In the genomic region with DNA sequence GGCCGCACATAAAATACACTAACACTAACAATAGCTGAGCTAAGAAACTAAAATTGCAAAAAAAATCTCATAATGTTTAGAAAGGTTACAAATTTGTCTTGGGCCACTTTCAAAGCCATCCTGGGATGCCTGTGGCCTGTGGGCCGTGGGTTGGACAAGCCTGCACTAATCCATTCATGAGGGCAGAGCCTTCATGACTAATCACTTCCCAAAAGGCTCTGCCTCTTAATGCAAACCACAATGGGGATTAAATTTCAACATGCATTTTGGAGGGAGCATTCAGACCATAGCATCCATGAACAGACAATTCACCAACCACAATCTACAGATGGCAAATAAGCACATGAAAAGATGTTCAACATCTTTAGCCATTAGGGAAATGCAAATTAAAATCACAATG, we compare ENCODE assay signal across 16 cellular contexts.
A peak's percentile ranks its signal among the peaks of the same experiment; 100 is the strongest.
DNase-seq lines count a peak whose midpoint lies in the region; ATAC-seq and TF ChIP-seq lines count a peak whose summit lies in the region.
"Had no signal": no experiment of that assay in that cellular context is flagged by ENCODE, and none has a peak within 500 bp of the region (broad histone marks: within the 10 kb centered on the region; RNA-seq: fewer than 3 reads in every experiment).

No MANE protein-coding gene starts in this region.

- peak; percentile 80 for DNase-seq in AG04450 (ENCODE audit: low read depth, low spot score)
- peak; percentile 71 for DNase-seq in HFFc6
- peak; percentile 31 for DNase-seq in SK-MEL-5 (ENCODE audit: low read depth, low spot score)
- peak; percentile 84 for DNase-seq in fibroblast of the aortic adventitia (ENCODE audit: low read depth)
- DNase-seq in MM.1S = no peak
- no peak for DNase-seq in activated T-cell treated with anti-CD3 and anti-CD28 coated beads, Interleukin-2, amount 50 U/mL, for 72 hours
- DNase-seq in BE2C = no peak
- no peak for DNase-seq in activated naive CD4-positive, alpha-beta T cell treated with Interleukin-2 at 50 U/mL for 16 hours
- DNase-seq: activated T-cell treated with anti-CD3 and anti-CD28 coated beads, Interleukin-2, amount 50 U/mL, for 4 hours; CD4-positive, CD25-positive, alpha-beta regulatory T cell; gastrocnemius medialis; left ventricle myocardium inferior; NCI-H1694 treated with DMSO at 0.1 percent for 48 hours; nucleus accumbens; WERI-Rb-1 had no signal

- H3K9me2 ChIP-seq in MM.1S (replicated peaks; ENCODE audit: insufficient read depth, low read length) = no peaks in the 10 kb centered on the region

- in situ Hi-C loops in SK-MEL-5 (cut with HindIII; ENCODE audit: low pct_unique_long_range_greater_than_20kb, low sequenced_read_pairs) = no loop called here

- H3F3A ChIP-seq in MM.1S (ENCODE audit: insufficient read depth, low read length) = no peaks in the 10 kb centered on the region

- no peaks in the 10 kb centered on the region for H4K20me1 ChIP-seq in MM.1S (ENCODE audit: insufficient read depth, low read length)

- H3K4me3 ChIP-seq in AG04450 (ENCODE audit: low read depth, low read length) (no peak overlapping the region), fibroblast of the aortic adventitia (ENCODE audit: low read depth, low read length) (no peak overlapping the region), MM.1S (ENCODE audit: low read length) (no peak overlapping the region), BE2C (ENCODE audit: low read depth, low read length) (no peak overlapping the region)
- H3K4me3 ChIP-seq: gastrocnemius medialis, left ventricle myocardium inferior had no signal

- H3K4me2 ChIP-seq in MM.1S (ENCODE audit: low read depth, low read length) = no peak overlapping the region

- H3K36me3 ChIP-seq in MM.1S (replicated peaks; ENCODE audit: insufficient read depth, low read length) = no peaks in the 10 kb centered on the region; the same call in none of the 2 replicates
- no peaks in the 10 kb centered on the region for H3K36me3 ChIP-seq in BE2C
- H3K36me3 ChIP-seq: gastrocnemius medialis, WERI-Rb-1 had no signal

- H3K4me1 ChIP-seq in MM.1S (ENCODE audit: low read length) = no peaks in the 10 kb centered on the region
- H3K4me1 ChIP-seq in BE2C = no peaks in the 10 kb centered on the region; the same call in 1 of the 2 replicates

- H3K36me3 Mint-ChIP-seq in HFFc6 (ENCODE audit: low read depth) = peaks cover 47% of the 10 kb centered on the region
- peaks cover 3 to 21% of the 10 kb centered on the region in 2 donors for H3K36me3 Mint-ChIP-seq in activated T-cell treated with anti-CD3 and anti-CD28 coated beads, Interleukin-2, amount 50 U/mL, for 72 hours (ENCODE audit: insufficient read depth in 2 of 2)

- H3K9me3 ChIP-seq in AG04450 (ENCODE audit: control insufficient read depth, insufficient read depth, low read length) (no peaks in the 10 kb centered on the region), MM.1S (replicated peaks; ENCODE audit: insufficient read depth, low read length) (no peaks in the 10 kb centered on the region), BE2C (no peaks in the 10 kb centered on the region)
- H3K9me3 ChIP-seq: gastrocnemius medialis, left ventricle myocardium inferior had no signal

- no peak for ATAC-seq in activated T-cell treated with anti-CD3 and anti-CD28 coated beads, Interleukin-2, amount 50 U/mL, for 72 hours (replicated peaks in 1 of 2)
- ATAC-seq: activated T-cell treated with anti-CD3 and anti-CD28 coated beads, Interleukin-2, amount 50 U/mL, for 4 hours; gastrocnemius medialis had no signal

- POLR2A ChIA-PET in AG04450 (lab: Yijun Ruan, JAX) = no interaction called here

- peak overlapping the region; percentile 19; the same call in 1 of the 2 replicates for H3K4me3 Mint-ChIP-seq in HFFc6
- H3K4me3 Mint-ChIP-seq in activated T-cell treated with anti-CD3 and anti-CD28 coated beads, Interleukin-2, amount 50 U/mL, for 72 hours = no peak overlapping the region
- H3K4me3 Mint-ChIP-seq: activated T-cell treated with anti-CD3 and anti-CD28 coated beads, Interleukin-2, amount 50 U/mL, for 4 hours; CD4-positive, CD25-positive, alpha-beta regulatory T cell; central memory CD8-positive, alpha-beta T cell had no signal

- H2AFZ ChIP-seq in MM.1S (ENCODE audit: low read length) = no peak overlapping the region

- no peaks in the 10 kb centered on the region for H3K79me2 ChIP-seq in MM.1S (ENCODE audit: low read length)

- H3K9ac ChIP-seq in MM.1S (ENCODE audit: low read length) = no peak overlapping the region

- H3K27ac ChIP-seq in AG04450 (ENCODE audit: low read depth, low read length) = peak overlapping the region; percentile 54
- H3K27ac ChIP-seq in MM.1S (ENCODE audit: low read length) = no peak overlapping the region
- H3K27ac ChIP-seq: gastrocnemius medialis, left ventricle myocardium inferior, WERI-Rb-1 had no signal

- H3K27me3 ChIP-seq in AG04450 (ENCODE audit: control insufficient read depth, insufficient read depth, low read length) (no peaks in the 10 kb centered on the region), MM.1S (replicated peaks; ENCODE audit: insufficient read depth, low read length) (no peaks in the 10 kb centered on the region), BE2C (no peaks in the 10 kb centered on the region)
- H3K27me3 ChIP-seq: gastrocnemius medialis had no signal

- H3K27me3 Mint-ChIP-seq in HFFc6 (ENCODE audit: insufficient read depth) = no peaks in the 10 kb centered on the region; the same call in 1 of the 2 replicates
- H3K27me3 Mint-ChIP-seq in activated T-cell treated with anti-CD3 and anti-CD28 coated beads, Interleukin-2, amount 50 U/mL, for 72 hours (ENCODE audit: low read depth) = no peaks in the 10 kb centered on the region
- H3K27me3 Mint-ChIP-seq: CD4-positive, CD25-positive, alpha-beta regulatory T cell; central memory CD8-positive, alpha-beta T cell had no signal

- peaks cover 77% of the 10 kb centered on the region for H3K4me1 Mint-ChIP-seq in HFFc6 (ENCODE audit: low read depth)
- peaks cover 1% of the 10 kb centered on the region for H3K4me1 Mint-ChIP-seq in activated T-cell treated with anti-CD3 and anti-CD28 coated beads, Interleukin-2, amount 50 U/mL, for 72 hours (ENCODE audit: low read depth)

- peak overlapping the region; percentile 66 for H3K27ac Mint-ChIP-seq in HFFc6
- H3K27ac Mint-ChIP-seq in activated T-cell treated with anti-CD3 and anti-CD28 coated beads, Interleukin-2, amount 50 U/mL, for 72 hours = no peak overlapping the region
- H3K27ac Mint-ChIP-seq: CD4-positive, CD25-positive, alpha-beta regulatory T cell had no signal

- TF ChIP-seq CTCF in AG04450 (IDR thresholded peaks at IDR 0.05; ENCODE audit: low read depth, low read length) (no peak), HFFc6 (IDR thresholded peaks at IDR 0.05) (no peak), fibroblast of the aortic adventitia (IDR thresholded peaks at IDR 0.05; ENCODE audit: insufficient read depth, low read length) (no peak), MM.1S (IDR thresholded peaks at IDR 0.05; ENCODE audit: low read length) (no peak), BE2C (IDR thresholded peaks at IDR 0.05; ENCODE audit: low read depth, low read length) (no peak)

- no peaks in the 10 kb centered on the region for H3K9me3 Mint-ChIP-seq in HFFc6
- no peaks in the 10 kb centered on the region for H3K9me3 Mint-ChIP-seq in activated T-cell treated with anti-CD3 and anti-CD28 coated beads, Interleukin-2, amount 50 U/mL, for 72 hours
- H3K9me3 Mint-ChIP-seq: activated T-cell treated with anti-CD3 and anti-CD28 coated beads, Interleukin-2, amount 50 U/mL, for 4 hours; central memory CD8-positive, alpha-beta T cell had no signal

- CTCF ChIA-PET in AG04450 (lab: Charles Lee) = no interaction called here

Comparison
In these comparisons a context has a peak if more than half of its experiments do, and no peak if none do; other contexts are left out.
1. DNase-seq: peak in AG04450 (single experiment), HFFc6 (single experiment), SK-MEL-5 (single experiment) and fibroblast of the aortic adventitia (single experiment); none in MM.1S (single experiment), activated T-cell treated with anti-CD3 and anti-CD28 coated beads, Interleukin-2, amount 50 U/mL, for 72 hours (0 of 2), BE2C (single experiment) and activated naive CD4-positive, alpha-beta T cell treated with Interleukin-2 at 50 U/mL for 16 hours (single experiment).